16 cellular contexts compared by ENCODE assay signal in genomic region chr14:32494566-32495434, GRCh38.
A peak's percentile ranks its signal among the peaks of the same experiment; 100 is the strongest.
DNase-seq lines count a peak whose midpoint lies in the region; ATAC-seq and TF ChIP-seq lines count a peak whose summit lies in the region.
"Had no signal": no experiment of that assay in that cellular context is flagged by ENCODE, and none has a peak within 500 bp of the region (broad histone marks: within the 10 kb centered on the region; RNA-seq: fewer than 3 reads in every experiment).

No MANE protein-coding gene starts in this region.

- no peaks in the 10 kb centered on the region for H3K27me3 ChIP-seq in stomach smooth muscle (ENCODE audit: control insufficient read depth in 1 of 2, insufficient read depth in 2 of 2, low read length in 2 of 2)

- CTCF ChIA-PET in HEK293 (lab: Yijun Ruan, JAX), result interaction anchor here (0.5 to 1.7 kb wide), 2 partner anchors 19 to 210 kb away, joined by 3 to 4 read pairs; no protein-coding TSS in a partner anchor

- H3K36me3 Mint-ChIP-seq in stimulated activated memory B cell treated with anti-CD40 and anti-IgM and Interleukin-4, amounts not matched to agents 10 μg/mL and 1 μg/mL and 100 μg/mL, for 72 hours, result no peaks in the 10 kb centered on the region
- H3K36me3 Mint-ChIP-seq: stimulated activated naive B cell treated with anti-CD40 and anti-IgM and Interleukin-4, amounts not matched to agents 10 μg/mL and 1 μg/mL and 100 μg/mL, for 72 hours had no signal

- H3K36me3 ChIP-seq in HEK293 (ENCODE audit: control insufficient read depth in 2 of 2, insufficient read depth in 1 of 2, low read length in 2 of 2) (no peaks in the 10 kb centered on the region), stomach smooth muscle (ENCODE audit: control insufficient read depth in 2 of 2, insufficient read depth in 2 of 2, low read length in 2 of 2) (no peaks in the 10 kb centered on the region)

- DNase-seq in choroid plexus epithelial cell (ENCODE audit: low read depth) (peak; percentile 51), left kidney (ENCODE audit: low read depth, low spot score) (peak; percentile 21), NK-92 (lab: John Stamatoyannopoulos, UW; ENCODE audit: unreplicated experiment) (no peak)
- DNase-seq: activated CD4-positive, CD25-positive, alpha-beta regulatory T cell treated with anti-CD3 and anti-CD28 coated beads, Interleukin-2, amount 50 U/mL, for 72 hours; H7; MM.1S; OCI-M1; stimulated activated CD4-positive, alpha-beta T cell treated with anti-CD3 and anti-CD28 coated beads, Interleukin-4, amount 100 ng/mL, for 4 hours; stimulated activated naive B cell treated with anti-CD40 and anti-IgM and Interleukin-4, amounts not matched to agents 10 μg/mL and 1 μg/mL and 100 μg/mL, for 72 hours; T-helper 1 cell had no signal

- H3K9me3 Mint-ChIP-seq in stimulated activated memory B cell treated with anti-CD40 and anti-IgM and Interleukin-4, amounts not matched to agents 10 μg/mL and 1 μg/mL and 100 μg/mL, for 72 hours, result no peaks in the 10 kb centered on the region
- H3K9me3 Mint-ChIP-seq: stimulated activated naive B cell treated with anti-CD40 and anti-IgM and Interleukin-4, amounts not matched to agents 10 μg/mL and 1 μg/mL and 100 μg/mL, for 72 hours had no signal

- H3K9ac ChIP-seq in stomach smooth muscle (ENCODE audit: low read length in 2 of 2), result peak overlapping the region; percentile 21 to 25

- no peaks in the 10 kb centered on the region for H3K27me3 Mint-ChIP-seq in stimulated activated memory B cell treated with anti-CD40 and anti-IgM and Interleukin-4, amounts not matched to agents 10 μg/mL and 1 μg/mL and 100 μg/mL, for 72 hours
- H3K27me3 Mint-ChIP-seq: progenitor cell of endocrine pancreas had no signal

- no peaks in the 10 kb centered on the region for H3K4me1 Mint-ChIP-seq in stimulated activated memory B cell treated with anti-CD40 and anti-IgM and Interleukin-4, amounts not matched to agents 10 μg/mL and 1 μg/mL and 100 μg/mL, for 72 hours
- H3K4me1 Mint-ChIP-seq: stimulated activated naive B cell treated with anti-CD40 and anti-IgM and Interleukin-4, amounts not matched to agents 10 μg/mL and 1 μg/mL and 100 μg/mL, for 72 hours had no signal

- no peak for TF ChIP-seq CTCF in HEK293 (tag by site-specific recombination; IDR thresholded peaks at IDR 0.05)
- no peak for TF ChIP-seq CTCF in choroid plexus epithelial cell (conservative IDR thresholded peaks at IDR 0.05; ENCODE audit: low read depth, low read length)

- H3K4me3 ChIP-seq in HEK293 (ENCODE audit: low read depth, low read length) (no peak overlapping the region), choroid plexus epithelial cell (ENCODE audit: low read depth, low read length) (no peak overlapping the region), stomach smooth muscle (ENCODE audit: low read length in 2 of 2) (peak overlapping the region; percentile 52 to 64)

- no peaks in the 10 kb centered on the region for H3K9me3 ChIP-seq in HEK293 (ENCODE audit: control insufficient read depth, insufficient read depth, low read depth, low read length)
- H3K9me3 ChIP-seq in stomach smooth muscle (ENCODE audit: control insufficient read depth in 2 of 2, low read length in 2 of 2), result no peaks in the 10 kb centered on the region

- H3K4me1 ChIP-seq in HEK293 (ENCODE audit: control insufficient read depth, insufficient read depth, low read length), result no peaks in the 10 kb centered on the region
- peaks cover 8% of the 10 kb centered on the region for H3K4me1 ChIP-seq in stomach smooth muscle (ENCODE audit: control insufficient read depth, insufficient read depth, low read length)

- no peak overlapping the region for H3K27ac Mint-ChIP-seq in stimulated activated memory B cell treated with anti-CD40 and anti-IgM and Interleukin-4, amounts not matched to agents 10 μg/mL and 1 μg/mL and 100 μg/mL, for 72 hours
- H3K27ac Mint-ChIP-seq: progenitor cell of endocrine pancreas; stimulated activated naive B cell treated with anti-CD40 and anti-IgM and Interleukin-4, amounts not matched to agents 10 μg/mL and 1 μg/mL and 100 μg/mL, for 72 hours had no signal

- no peak for ATAC-seq in HG02571 (IDR thresholded peaks at IDR 0.05; ENCODE audit: unreplicated experiment)
- ATAC-seq in HG03457 (IDR thresholded peaks at IDR 0.05; ENCODE audit: unreplicated experiment), result no peak
- no peak for ATAC-seq in stimulated activated memory B cell treated with anti-CD40 and anti-IgM and Interleukin-4, amounts not matched to agents 10 μg/mL and 1 μg/mL and 100 μg/mL, for 72 hours
- ATAC-seq: stimulated activated naive B cell treated with anti-CD40 and anti-IgM and Interleukin-4, amounts not matched to agents 10 μg/mL and 1 μg/mL and 100 μg/mL, for 72 hours had no signal

- H3K4me3 Mint-ChIP-seq in stimulated activated memory B cell treated with anti-CD40 and anti-IgM and Interleukin-4, amounts not matched to agents 10 μg/mL and 1 μg/mL and 100 μg/mL, for 72 hours, result no peak overlapping the region
- H3K4me3 Mint-ChIP-seq: stimulated activated naive B cell treated with anti-CD40 and anti-IgM and Interleukin-4, amounts not matched to agents 10 μg/mL and 1 μg/mL and 100 μg/mL, for 72 hours had no signal

- H3K27ac ChIP-seq in HEK293 (ENCODE audit: extremely low read depth, low read depth, low read length), result no peak overlapping the region
- peak overlapping the region; percentile 56 for H3K27ac ChIP-seq in stomach smooth muscle (ENCODE audit: low read length)

- POLR2A ChIA-PET in HEK293 (lab: Yijun Ruan, JAX), result no interaction called here

TF ChIP-seq in HEK293, 187 proteins besides CTCF, POLR2A, EP300 and RAD21:
- TF ChIP-seq MYNN (tag by site-specific recombination; IDR thresholded peaks at IDR 0.05; ENCODE audit: borderline replicate concordance) (no peak), SCRT2 (tag by site-specific recombination; IDR thresholded peaks at IDR 0.05) (peak; percentile 80), ZBTB8A (tag by site-specific recombination; IDR thresholded peaks at IDR 0.05) (no peak)

Comparison
In these comparisons a context has a peak if more than half of its experiments do, and no peak if none do; other contexts are left out.
1. H3K4me3 ChIP-seq: peak in stomach smooth muscle (2 of 2); none in HEK293 (single experiment) and choroid plexus epithelial cell (single experiment).